In genomic region chr19:2164020-2164988, GRCh38 we compare ENCODE assay signal across 7 cellular contexts. TPM values are rescaled to one million over a fixed set of nuclear protein-coding genes. Genes with fewer than 3 reads are reported as not detected.
DNase-seq lines count a peak whose midpoint lies in the region; ATAC-seq lines count a peak whose summit lies in the region.

No MANE protein-coding gene starts in this region.

- peak overlapping the region; percentile 76 for H2BK120ac ChIP-seq in trophoblast cell (ENCODE audit: insufficient read depth, low read length, poor library complexity)

- ATAC-seq in GM19035 (IDR thresholded peaks at IDR 0.05; ENCODE audit: unreplicated experiment) (peak; percentile 3), HG03571 (IDR thresholded peaks at IDR 0.05; ENCODE audit: unreplicated experiment) (peak; percentile 6), GM18868 (IDR thresholded peaks at IDR 0.05; ENCODE audit: unreplicated experiment) (no peak)

- H3K36me3 Mint-ChIP-seq in activated T-cell treated with anti-CD3 and anti-CD28 coated beads, Interleukin-2, amount 50 U/mL, for 24 hours (ENCODE audit: low read depth), result peaks cover 32% of the 10 kb centered on the region

- peaks cover 14% of the 10 kb centered on the region for H3K79me1 ChIP-seq in trophoblast cell (ENCODE audit: low read length)

- peaks cover 25% of the 10 kb centered on the region for H3K79me2 ChIP-seq in trophoblast cell (ENCODE audit: control insufficient read depth, insufficient read depth, low read length, poor library complexity)

- DNase-seq in activated T-cell treated with anti-CD3 and anti-CD28 coated beads, Interleukin-2, amount 50 U/mL, for 24 hours, result no peak
- peak; percentile 21 for DNase-seq in glomerular visceral epithelial cell (ENCODE audit: extremely low spot score)
- DNase-seq in trophoblast cell, result peak in 1 of 2 donors; percentile 37
- no peak for DNase-seq in HPDE6-E6E7 (ENCODE audit: extremely low spot score)

- peak overlapping the region; percentile 97 for H3K9ac ChIP-seq in trophoblast cell (ENCODE audit: low read length)

- H3K18ac ChIP-seq in trophoblast cell (ENCODE audit: low read length), result peak overlapping the region; percentile 82

- H2AK5ac ChIP-seq in trophoblast cell (ENCODE audit: low read length), result peak overlapping the region; percentile 96

- peak overlapping the region; percentile 95 for H3K4ac ChIP-seq in trophoblast cell (ENCODE audit: low read depth, low read length)

- peak overlapping the region; percentile 96 for H3K27ac Mint-ChIP-seq in activated T-cell treated with anti-CD3 and anti-CD28 coated beads, Interleukin-2, amount 50 U/mL, for 24 hours

- H2BK5ac ChIP-seq in trophoblast cell (ENCODE audit: low read depth, low read length, poor library complexity), result peak overlapping the region; percentile 77

- peaks cover 33% of the 10 kb centered on the region for H3K4me1 Mint-ChIP-seq in activated T-cell treated with anti-CD3 and anti-CD28 coated beads, Interleukin-2, amount 50 U/mL, for 24 hours (ENCODE audit: low read depth)

- peak overlapping the region; percentile 95 for H3K4me3 Mint-ChIP-seq in activated T-cell treated with anti-CD3 and anti-CD28 coated beads, Interleukin-2, amount 50 U/mL, for 24 hours

- peaks cover 12 to 25% of the 10 kb centered on the region in 2 experiments for H3K4me1 ChIP-seq in trophoblast cell (ENCODE audit: control insufficient read depth in 1 of 2, insufficient read depth in 2 of 2, low read length in 2 of 2)

- H2AFZ ChIP-seq in trophoblast cell (ENCODE audit: insufficient read depth, low read length, poor library complexity), result peak overlapping the region; percentile 45

- peak overlapping the region; percentile 43 for H2BK12ac ChIP-seq in trophoblast cell (ENCODE audit: low read length)

- no CpG with 5 or more reads among the region's 95 CpGs for WGBS in trophoblast cell (ENCODE audit: extremely low coverage, insufficient coverage, insufficient read length)

- H3K9me3 Mint-ChIP-seq in activated T-cell treated with anti-CD3 and anti-CD28 coated beads, Interleukin-2, amount 50 U/mL, for 24 hours, result no peaks in the 10 kb centered on the region

- peak overlapping the region; percentile 99 for H3K4me3 ChIP-seq in trophoblast cell (ENCODE audit: low read depth, low read length)

- H3K27me3 Mint-ChIP-seq in activated T-cell treated with anti-CD3 and anti-CD28 coated beads, Interleukin-2, amount 50 U/mL, for 24 hours, result no peaks in the 10 kb centered on the region

- H4K91ac ChIP-seq in trophoblast cell (ENCODE audit: low read depth, low read length), result peak overlapping the region; percentile 92

- H3K4me2 ChIP-seq in trophoblast cell (ENCODE audit: low read length), result peak overlapping the region; percentile 100

- no peaks in the 10 kb centered on the region for H3K36me3 ChIP-seq in trophoblast cell (ENCODE audit: control insufficient read depth in 1 of 2, insufficient read depth in 2 of 2, low read length in 2 of 2)

- peak overlapping the region; percentile 87 for H3K14ac ChIP-seq in trophoblast cell (ENCODE audit: low read length)

- H3K23ac ChIP-seq in trophoblast cell (ENCODE audit: low read length), result no peak overlapping the region

- H3K9me3 ChIP-seq in trophoblast cell (ENCODE audit: insufficient read depth, low read depth, low read length), result no peaks in the 10 kb centered on the region

- H3K27me3 ChIP-seq in trophoblast cell (ENCODE audit: insufficient read depth, low read length), result no peaks in the 10 kb centered on the region

- H4K8ac ChIP-seq in trophoblast cell (ENCODE audit: low read depth, low read length), result peak overlapping the region; percentile 71

- peak overlapping the region; percentile 83 for H3K27ac ChIP-seq in trophoblast cell (ENCODE audit: low read depth, low read length)

- peak overlapping the region; percentile 85 for H4K12ac ChIP-seq in trophoblast cell (ENCODE audit: low read depth, low read length)

RNA-seq across cellular contexts. Expression of gene DOT1L, which starts 0.6 kb away (rescaled TPM):
- 18.1 and 18.3 TPM in 2 replicates for polyA plus RNA-seq in trophoblast cell (2013)

RNA-seq across cellular contexts. Expression of gene AP3D1, which starts 12.9 kb away (rescaled TPM):
- polyA plus RNA-seq in trophoblast cell (2013), result 96.9 and 101 TPM in 2 replicates
